Comparison of ENCODE assay signal across 1 cellular context in genomic region chr7:52114056-52114455, GRCh38.
TF ChIP-seq lines count a peak whose summit lies in the region.

No MANE protein-coding gene starts in this region.

TF ChIP-seq in endothelial cell of umbilical vein, 7 proteins besides CTCF, POLR2A, EP300 and RAD21:
- TF ChIP-seq EZH2 (IDR thresholded peaks at IDR 0.05; ENCODE audit: borderline replicate concordance, low read depth, low read length, severe bottlenecking) (no peak), FOS (IDR thresholded peaks at IDR 0.05; ENCODE audit: borderline replicate concordance, insufficient read depth, low read length) (peak; percentile 7), GATA2 (IDR thresholded peaks at IDR 0.05; ENCODE audit: insufficient read depth, insufficient read length, low read depth, low read length) (peak; percentile 70), MYC (IDR thresholded peaks at IDR 0.05; ENCODE audit: low read depth, low read length) (no peak)
